In genomic region chr22:50525104-50525958, GRCh38 we compare ENCODE assay signal across 8 cellular contexts. TPM values are rescaled to one million over a fixed set of nuclear protein-coding genes. Genes with fewer than 3 reads are reported as not detected.
DNase-seq lines count a peak whose midpoint lies in the region; ATAC-seq and TF ChIP-seq lines count a peak whose summit lies in the region.

A gene with protein sequence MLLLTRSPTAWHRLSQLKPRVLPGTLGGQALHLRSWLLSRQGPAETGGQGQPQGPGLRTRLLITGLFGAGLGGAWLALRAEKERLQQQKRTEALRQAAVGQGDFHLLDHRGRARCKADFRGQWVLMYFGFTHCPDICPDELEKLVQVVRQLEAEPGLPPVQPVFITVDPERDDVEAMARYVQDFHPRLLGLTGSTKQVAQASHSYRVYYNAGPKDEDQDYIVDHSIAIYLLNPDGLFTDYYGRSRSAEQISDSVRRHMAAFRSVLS (minus strand): TSS chr22:50525598. CDS start chr22:50524411, 1,187 bp downstream.

- peak within 1 kb of the TSS; percentile 85 for H3K9ac ChIP-seq in Karpas-422 (ENCODE audit: low read length)

- no peaks in the 10 kb centered on the region for H3K27me3 Mint-ChIP-seq in activated T-helper 17 cell treated with anti-CD3 and anti-CD28 coated beads, Interleukin-2, amount 50 U/mL, for 72 hours
- no peaks in the 10 kb centered on the region for H3K27me3 Mint-ChIP-seq in natural killer cell treated with Interleukin-12 subunit alpha and Interleukin-12 subunit beta and Interleukin-15 and Interleukin-18, amount 100 ng/mL, for 72 hours

- H3K27ac ChIP-seq in Karpas-422 (ENCODE audit: low read length): peak within 1 kb of the TSS; percentile 87

- H3K9me3 Mint-ChIP-seq in activated T-helper 17 cell treated with anti-CD3 and anti-CD28 coated beads, Interleukin-2, amount 50 U/mL, for 72 hours: no peaks in the 10 kb centered on the region
- no peaks in the 10 kb centered on the region for H3K9me3 Mint-ChIP-seq in natural killer cell treated with Interleukin-12 subunit alpha and Interleukin-12 subunit beta and Interleukin-15 and Interleukin-18, amount 100 ng/mL, for 72 hours

- peaks cover 62% of the 10 kb centered on the region for H3K36me3 Mint-ChIP-seq in activated T-helper 17 cell treated with anti-CD3 and anti-CD28 coated beads, Interleukin-2, amount 50 U/mL, for 72 hours (ENCODE audit: low read depth)
- H3K36me3 Mint-ChIP-seq in natural killer cell treated with Interleukin-12 subunit alpha and Interleukin-12 subunit beta and Interleukin-15 and Interleukin-18, amount 100 ng/mL, for 72 hours: no peaks in the 10 kb centered on the region

- TF ChIP-seq CTCF in fibroblast of mammary gland (conservative IDR thresholded peaks at IDR 0.05; ENCODE audit: control insufficient read depth, insufficient read depth, low read depth, low read length): peak; percentile 21

- peak within 1 kb of the TSS; percentile 98 for H3K4me2 ChIP-seq in Karpas-422 (ENCODE audit: low read depth, low read length, poor library complexity, severe bottlenecking)

- H3K9me2 ChIP-seq in Karpas-422 (replicated peaks; ENCODE audit: insufficient read depth, low read length): no peaks in the 10 kb centered on the region

- peak; percentile 74 for DNase-seq in DMS79 treated with DMSO at 0.1 percent for 48 hours (lab: John Stamatoyannopoulos, UW)
- DNase-seq in Karpas-422: peak; percentile 99
- peak; percentile 96 for DNase-seq in RKO (ENCODE audit: low spot score)
- peak; percentile 97 for DNase-seq in fibroblast of mammary gland (ENCODE audit: low read depth)
- peak; percentile 98 for DNase-seq in natural killer cell treated with Interleukin-12 subunit alpha and Interleukin-12 subunit beta and Interleukin-15 and Interleukin-18, amount 100 ng/mL, for 72 hours (ENCODE audit: low spot score)
- peak; percentile 98 for DNase-seq in stimulated activated naive CD4-positive, alpha-beta T cell treated with Interleukin-2 at 50 U/mL for 16 hours (lab: John Stamatoyannopoulos, UW)

- H2AFZ ChIP-seq in Karpas-422 (ENCODE audit: low read length): peak within 1 kb of the TSS; percentile 63; the same call in 1 of the 2 replicates

- H3K4me1 Mint-ChIP-seq in activated T-helper 17 cell treated with anti-CD3 and anti-CD28 coated beads, Interleukin-2, amount 50 U/mL, for 72 hours: peaks cover 5% of the 10 kb centered on the region
- H3K4me1 Mint-ChIP-seq in natural killer cell treated with Interleukin-12 subunit alpha and Interleukin-12 subunit beta and Interleukin-15 and Interleukin-18, amount 100 ng/mL, for 72 hours (ENCODE audit: low read depth in 2 of 2): peaks cover 29 to 34% of the 10 kb centered on the region in 2 donors

- ATAC-seq in GM21723 (IDR thresholded peaks at IDR 0.05; ENCODE audit: unreplicated experiment): peak; percentile 31
- peak; percentile 56 for ATAC-seq in activated T-helper 17 cell treated with anti-CD3 and anti-CD28 coated beads, Interleukin-2, amount 50 U/mL, for 72 hours (replicated peaks)
- peak; percentile 69 to 75 for ATAC-seq in natural killer cell treated with Interleukin-12 subunit alpha and Interleukin-12 subunit beta and Interleukin-15 and Interleukin-18, amount 100 ng/mL, for 72 hours

- H3K4me3 ChIP-seq in Karpas-422 (ENCODE audit: low read length) (peak within 1 kb of the TSS; percentile 98), fibroblast of mammary gland (ENCODE audit: control insufficient read depth, low read depth, low read length) (peak within 1 kb of the TSS; percentile 66)

- peaks cover 22% of the 10 kb centered on the region for H3K79me2 ChIP-seq in Karpas-422 (ENCODE audit: low read length)

- no peaks in the 10 kb centered on the region for H3K36me3 ChIP-seq in Karpas-422 (ENCODE audit: insufficient read depth, low read length)

- H4K20me1 ChIP-seq in Karpas-422 (ENCODE audit: insufficient read depth, low read depth, low read length): peaks cover 14% of the 10 kb centered on the region

- H3K4me3 Mint-ChIP-seq in activated T-helper 17 cell treated with anti-CD3 and anti-CD28 coated beads, Interleukin-2, amount 50 U/mL, for 72 hours: peak within 1 kb of the TSS; percentile 90
- peak within 1 kb of the TSS; percentile 88 for H3K4me3 Mint-ChIP-seq in natural killer cell treated with Interleukin-12 subunit alpha and Interleukin-12 subunit beta and Interleukin-15 and Interleukin-18, amount 100 ng/mL, for 72 hours

- no peaks in the 10 kb centered on the region for H3K9me3 ChIP-seq in Karpas-422 (ENCODE audit: low read length)

- no peaks in the 10 kb centered on the region for H3K27me3 ChIP-seq in Karpas-422 (ENCODE audit: low read length)

- H3K27ac Mint-ChIP-seq in activated T-helper 17 cell treated with anti-CD3 and anti-CD28 coated beads, Interleukin-2, amount 50 U/mL, for 72 hours: peak within 1 kb of the TSS; percentile 81
- peak within 1 kb of the TSS; percentile 90 to 95 for H3K27ac Mint-ChIP-seq in natural killer cell treated with Interleukin-12 subunit alpha and Interleukin-12 subunit beta and Interleukin-15 and Interleukin-18, amount 100 ng/mL, for 72 hours

- peaks cover 32% of the 10 kb centered on the region for H3K4me1 ChIP-seq in Karpas-422 (ENCODE audit: low read length)

RNA-seq across cellular contexts. Expression of the gene that starts here (rescaled TPM):
- total RNA-seq in Karpas-422 (2014; rRNA removed; shearing (Covaris generic); ENCODE audit: low replicate concordance): 1.1 and 14.2 TPM in 2 replicates
- total RNA-seq in activated T-helper 17 cell treated with anti-CD3 and anti-CD28 coated beads, Interleukin-2, amount 50 U/mL, for 72 hours: 1 to 10 TPM; 2.8 to 9.9 TPM
- 10 to 100 TPM; 13.1 to 18.5 TPM for total RNA-seq in natural killer cell treated with Interleukin-12 subunit alpha and Interleukin-12 subunit beta and Interleukin-15 and Interleukin-18, amount 100 ng/mL, for 72 hours

Comparison
In these comparisons a context has a peak if more than half of its experiments do, and no peak if none do; other contexts are left out.
1. Peak in every context shown above with its lines: DNase-seq, ATAC-seq, H3K4me3 ChIP-seq and H3K27ac ChIP-seq.